9 cellular contexts compared by ENCODE assay signal in the genomic region with DNA sequence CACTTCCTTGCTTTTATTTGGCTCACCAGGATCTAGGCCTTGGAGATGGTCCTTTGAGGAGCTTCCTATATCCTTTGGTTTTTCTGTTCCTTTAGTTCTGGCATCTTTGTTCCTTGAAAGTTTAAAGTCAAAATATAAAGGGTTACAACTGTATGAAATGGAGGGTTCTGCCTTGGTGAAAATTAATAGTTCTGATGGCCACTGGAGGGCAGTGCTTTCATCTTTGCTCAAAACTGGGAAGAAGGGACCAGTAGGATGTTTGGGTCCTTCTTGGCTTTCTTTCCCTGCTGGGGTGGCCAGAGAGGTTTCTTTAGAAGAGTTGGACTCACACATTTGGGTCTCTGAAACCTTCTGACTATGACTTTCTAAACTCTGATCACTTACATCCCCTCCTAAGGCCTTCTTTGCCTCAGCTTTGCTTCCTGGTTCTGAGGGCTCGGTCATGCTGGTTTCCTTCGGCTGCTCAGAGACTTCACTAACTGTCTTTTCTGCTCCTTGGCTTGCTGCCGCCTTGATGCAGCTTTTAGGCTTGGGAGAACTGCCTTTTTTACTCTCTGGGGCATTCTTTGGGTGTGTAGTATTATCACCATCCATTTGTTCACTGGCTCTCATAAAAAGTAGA. TPM values are rescaled to one million over a fixed set of nuclear protein-coding genes. Genes with fewer than 3 reads are reported as not detected.
DNase-seq lines count a peak whose midpoint lies in the region; ATAC-seq and TF ChIP-seq lines count a peak whose summit lies in the region.
"Had no signal": no experiment of that assay in that cellular context is flagged by ENCODE, and none has a peak within 500 bp of the region (broad histone marks: within the 10 kb centered on the region; RNA-seq: fewer than 3 reads in every experiment).

No MANE protein-coding gene starts in this region.

- no peaks in the 10 kb centered on the region for H3K9me3 ChIP-seq in DND-41 (ENCODE audit: insufficient read depth, low read length, severe bottlenecking)
- H3K9me3 ChIP-seq in Karpas-422 (ENCODE audit: low read length): no peaks in the 10 kb centered on the region
- no peaks in the 10 kb centered on the region for H3K9me3 ChIP-seq in neural cell (ENCODE audit: low read length)
- no peaks in the 10 kb centered on the region for H3K9me3 ChIP-seq in colonic mucosa

- H4K20me1 ChIP-seq in DND-41 (ENCODE audit: insufficient read depth, low read length) (peaks cover 16% of the 10 kb centered on the region), Karpas-422 (ENCODE audit: insufficient read depth, low read depth, low read length) (no peaks in the 10 kb centered on the region), neural cell (ENCODE audit: insufficient read depth) (no peaks in the 10 kb centered on the region)

- H3K79me2 ChIP-seq in DND-41 (ENCODE audit: insufficient read depth, low read length) (no peaks in the 10 kb centered on the region), Karpas-422 (ENCODE audit: low read length) (no peaks in the 10 kb centered on the region), neural cell (replicated peaks; ENCODE audit: insufficient read depth, low read length) (no peaks in the 10 kb centered on the region)

- TF ChIP-seq RAD21 in neural cell (conservative IDR thresholded peaks at IDR 0.05): peak; percentile 42

- H2AFZ ChIP-seq in DND-41 (ENCODE audit: low read depth, low read length) (no peak overlapping the region), Karpas-422 (ENCODE audit: low read length) (no peak overlapping the region), neural cell (ENCODE audit: low read depth, low read length) (no peak overlapping the region)

- no peaks in the 10 kb centered on the region for H3F3A ChIP-seq in neural cell (ENCODE audit: insufficient read depth, low read length, poor library complexity, severe bottlenecking)

- no peak for DNase-seq in DND-41
- peak; percentile 66 for DNase-seq in Karpas-422
- DNase-seq in choroid plexus epithelial cell (ENCODE audit: low read depth): peak; percentile 68
- DNase-seq in activated CD4-positive, alpha-beta T cell treated with anti-CD3 and anti-CD28 coated beads for 4 hours: no peak
- no peak for DNase-seq in colonic mucosa
- DNase-seq: activated CD4-positive, alpha-beta T cell treated with anti-CD3 and anti-CD28 coated beads, Interleukin-2, amount 10 ng/mL, durations not matched to agents 24 days and 14 days had no signal

- no peaks in the 10 kb centered on the region for H3K27me3 ChIP-seq in DND-41 (ENCODE audit: insufficient read depth, low read length, poor library complexity)
- no peaks in the 10 kb centered on the region for H3K27me3 ChIP-seq in Karpas-422 (ENCODE audit: low read length)
- no peaks in the 10 kb centered on the region for H3K27me3 ChIP-seq in neural cell (ENCODE audit: insufficient read depth, low read depth, low read length)
- no peaks in the 10 kb centered on the region for H3K27me3 ChIP-seq in colonic mucosa

- no peak overlapping the region for H3K27ac ChIP-seq in DND-41 (ENCODE audit: low read length)
- no peak overlapping the region for H3K27ac ChIP-seq in Karpas-422 (ENCODE audit: low read length)
- no peak overlapping the region for H3K27ac ChIP-seq in neural cell (ENCODE audit: low read length)
- no peak overlapping the region for H3K27ac ChIP-seq in colonic mucosa

- peaks cover 76% of the 10 kb centered on the region for H3K36me3 ChIP-seq in DND-41 (ENCODE audit: insufficient read depth, low read length)
- peaks cover 16% of the 10 kb centered on the region; the same call in 1 of the 2 replicates for H3K36me3 ChIP-seq in Karpas-422 (ENCODE audit: insufficient read depth, low read length)
- H3K36me3 ChIP-seq in neural cell (ENCODE audit: insufficient read depth, low read length): no peaks in the 10 kb centered on the region
- peaks cover 15% of the 10 kb centered on the region for H3K36me3 ChIP-seq in colonic mucosa

- H3K4me1 ChIP-seq in DND-41 (ENCODE audit: insufficient read depth, low read length) (no peaks in the 10 kb centered on the region), Karpas-422 (ENCODE audit: low read length) (peaks cover 4% of the 10 kb centered on the region), colonic mucosa (no peaks in the 10 kb centered on the region)

- ATAC-seq in DND-41 (ENCODE audit: insufficient read depth, low read depth): peak; percentile 39; the same call in 1 of the 3 replicates
- ATAC-seq in HG03565 (IDR thresholded peaks at IDR 0.05; ENCODE audit: unreplicated experiment): no peak
- no peak for ATAC-seq in GM18505 (IDR thresholded peaks at IDR 0.05; ENCODE audit: unreplicated experiment)

- TF ChIP-seq CTCF in DND-41 (IDR thresholded peaks at IDR 0.05; ENCODE audit: borderline replicate concordance, extremely low read depth, low read length, poor library complexity, severe bottlenecking): peak; percentile 54
- TF ChIP-seq CTCF in choroid plexus epithelial cell (conservative IDR thresholded peaks at IDR 0.05; ENCODE audit: low read depth, low read length): peak; percentile 72
- peak; percentile 52 for TF ChIP-seq CTCF in neural cell (IDR thresholded peaks at IDR 0.05; ENCODE audit: poor library complexity, severe bottlenecking)
- no peak for TF ChIP-seq CTCF in colonic mucosa (IDR thresholded peaks at IDR 0.05)

- H3K9me2 ChIP-seq in Karpas-422 (replicated peaks; ENCODE audit: insufficient read depth, low read length) (no peaks in the 10 kb centered on the region), neural cell (ENCODE audit: insufficient read depth, low read length) (no peaks in the 10 kb centered on the region)

- TF ChIP-seq POLR2A in GM18505 (IDR thresholded peaks at IDR 0.05; ENCODE audit: borderline replicate concordance, extremely low read depth, insufficient read depth, insufficient read length): no peak

- H3K4me3 ChIP-seq in DND-41 (ENCODE audit: low read depth in 1 of 2, low read length in 2 of 2) (no peak overlapping the region), Karpas-422 (ENCODE audit: low read length) (no peak overlapping the region), choroid plexus epithelial cell (ENCODE audit: low read depth, low read length) (no peak overlapping the region), neural cell (ENCODE audit: low read length) (no peak overlapping the region), colonic mucosa (no peak overlapping the region)

- TF ChIP-seq EP300 in neural cell (conservative IDR thresholded peaks at IDR 0.05; ENCODE audit: poor library complexity, severe bottlenecking): no peak

- no peak overlapping the region for H3K9ac ChIP-seq in DND-41 (ENCODE audit: low read depth, low read length)
- no peak overlapping the region for H3K9ac ChIP-seq in Karpas-422 (ENCODE audit: low read length)
- H3K9ac ChIP-seq in neural cell (ENCODE audit: low read length): no peak overlapping the region
- no peak overlapping the region for H3K9ac ChIP-seq in colonic mucosa (ENCODE audit: low read depth in 2 of 2, low read length in 2 of 2)

- H3K4me2 ChIP-seq in DND-41 (ENCODE audit: insufficient read depth, low read length): no peak overlapping the region
- H3K4me2 ChIP-seq in Karpas-422 (ENCODE audit: low read depth, low read length, poor library complexity, severe bottlenecking): no peak overlapping the region
- no peak overlapping the region for H3K4me2 ChIP-seq in neural cell (ENCODE audit: low read length)

- intact Hi-C loops in colonic mucosa (cut with DNase I): loop anchor here (10.0 kb wide), 1 partner anchor 114 kb away; no protein-coding TSS in a partner anchor

TF ChIP-seq in neural cell, 6 proteins besides CTCF, POLR2A, EP300 and RAD21:
- TF ChIP-seq TAF1 (IDR thresholded peaks at IDR 0.05; ENCODE audit: low read depth): no peak
- TF ChIP-seq POLR2AphosphoS5 (IDR thresholded peaks at IDR 0.05): no peak
- TF ChIP-seq SMC3 (conservative IDR thresholded peaks at IDR 0.05; ENCODE audit: poor library complexity): peak; percentile 56
- no peak for TF ChIP-seq EZH2 (IDR thresholded peaks at IDR 0.05; ENCODE audit: borderline replicate concordance, insufficient read depth, low read length, poor library complexity, severe bottlenecking)
- TF ChIP-seq, protein P1, sequence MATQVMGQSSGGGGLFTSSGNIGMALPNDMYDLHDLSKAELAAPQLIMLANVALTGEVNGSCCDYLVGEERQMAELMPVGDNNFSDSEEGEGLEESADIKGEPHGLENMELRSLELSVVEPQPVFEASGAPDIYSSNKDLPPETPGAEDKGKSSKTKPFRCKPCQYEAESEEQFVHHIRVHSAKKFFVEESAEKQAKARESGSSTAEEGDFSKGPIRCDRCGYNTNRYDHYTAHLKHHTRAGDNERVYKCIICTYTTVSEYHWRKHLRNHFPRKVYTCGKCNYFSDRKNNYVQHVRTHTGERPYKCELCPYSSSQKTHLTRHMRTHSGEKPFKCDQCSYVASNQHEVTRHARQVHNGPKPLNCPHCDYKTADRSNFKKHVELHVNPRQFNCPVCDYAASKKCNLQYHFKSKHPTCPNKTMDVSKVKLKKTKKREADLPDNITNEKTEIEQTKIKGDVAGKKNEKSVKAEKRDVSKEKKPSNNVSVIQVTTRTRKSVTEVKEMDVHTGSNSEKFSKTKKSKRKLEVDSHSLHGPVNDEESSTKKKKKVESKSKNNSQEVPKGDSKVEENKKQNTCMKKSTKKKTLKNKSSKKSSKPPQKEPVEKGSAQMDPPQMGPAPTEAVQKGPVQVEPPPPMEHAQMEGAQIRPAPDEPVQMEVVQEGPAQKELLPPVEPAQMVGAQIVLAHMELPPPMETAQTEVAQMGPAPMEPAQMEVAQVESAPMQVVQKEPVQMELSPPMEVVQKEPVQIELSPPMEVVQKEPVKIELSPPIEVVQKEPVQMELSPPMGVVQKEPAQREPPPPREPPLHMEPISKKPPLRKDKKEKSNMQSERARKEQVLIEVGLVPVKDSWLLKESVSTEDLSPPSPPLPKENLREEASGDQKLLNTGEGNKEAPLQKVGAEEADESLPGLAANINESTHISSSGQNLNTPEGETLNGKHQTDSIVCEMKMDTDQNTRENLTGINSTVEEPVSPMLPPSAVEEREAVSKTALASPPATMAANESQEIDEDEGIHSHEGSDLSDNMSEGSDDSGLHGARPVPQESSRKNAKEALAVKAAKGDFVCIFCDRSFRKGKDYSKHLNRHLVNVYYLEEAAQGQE (IDR thresholded peaks at IDR 0.05; ENCODE audit: borderline replicate concordance): no peak
- no peak for TF ChIP-seq MXI1 (conservative IDR thresholded peaks at IDR 0.05; ENCODE audit: poor library complexity, severe bottlenecking)

RNA-seq across cellular contexts. Expression of a gene that starts 10.9 kb away (rescaled TPM):
- total RNA-seq in Karpas-422 (2014; rRNA removed; shearing (Covaris generic); ENCODE audit: low replicate concordance): 0.07 and 0.26 TPM in 2 replicates
- polyA plus RNA-seq in neural cell: 3.1 and 3.9 TPM in 2 replicates
- polyA minus RNA-seq in neural cell: 2.4 and 2.8 TPM in 2 replicates
- under 1 TPM; 0.37 to 0.69 TPM for total RNA-seq in colonic mucosa

RNA-seq across cellular contexts. Expression of a gene that starts 36.7 kb away (rescaled TPM):
- 0.40 and 1.2 TPM in 2 replicates for total RNA-seq in Karpas-422 (2014; rRNA removed; shearing (Covaris generic); ENCODE audit: low replicate concordance)
- polyA plus RNA-seq in neural cell: 73.6 and 88.3 TPM in 2 replicates
- 73.7 and 102 TPM in 2 replicates for polyA minus RNA-seq in neural cell
- under 1 TPM; 0.64 to 0.72 TPM for total RNA-seq in colonic mucosa

RNA-seq across cellular contexts. Expression of a gene that starts 55.2 kb away (rescaled TPM):
- total RNA-seq in Karpas-422 (2014; rRNA removed; shearing (Covaris generic); ENCODE audit: low replicate concordance): 194 and 327 TPM in 2 replicates
- 18.9 and 21.8 TPM in 2 replicates for polyA plus RNA-seq in neural cell
- polyA minus RNA-seq in neural cell: 18.9 and 31.9 TPM in 2 replicates
- total RNA-seq in colonic mucosa: 100 to 1,000 TPM; 343 to 466 TPM

Comparison
In these comparisons a context has a peak if more than half of its experiments do, and no peak if none do; other contexts are left out.
1. DNase-seq: peak in Karpas-422 (single experiment) and choroid plexus epithelial cell (single experiment); none in DND-41 (single experiment), activated CD4-positive, alpha-beta T cell treated with anti-CD3 and anti-CD28 coated beads for 4 hours (0 of 2) and colonic mucosa (single experiment).